Comparison of ENCODE assay signal across 6 cellular contexts in the genomic region with DNA sequence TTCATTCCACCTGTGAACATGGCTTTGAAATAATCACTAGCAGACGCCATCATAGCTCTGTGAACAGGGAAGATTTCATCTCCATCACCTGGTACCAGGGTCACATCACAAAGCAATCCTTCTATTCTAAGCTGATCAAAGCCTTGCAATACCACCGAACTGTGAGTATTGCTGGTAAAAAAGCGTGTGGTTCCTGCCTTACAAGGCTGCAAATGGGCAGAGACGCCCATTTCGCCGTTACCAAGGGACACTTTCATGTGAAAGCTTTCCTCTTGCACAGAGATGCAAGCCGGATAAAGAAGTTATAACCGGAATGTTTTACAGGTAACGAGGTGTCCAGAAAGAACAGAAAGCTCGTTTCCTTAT. TPM values are rescaled to one million over a fixed set of nuclear protein-coding genes. Genes with fewer than 3 reads are reported as not detected.
DNase-seq lines count a peak whose midpoint lies in the region; ATAC-seq and TF ChIP-seq lines count a peak whose summit lies in the region.

No MANE protein-coding gene starts in this region.

- peaks cover 3 to 21% of the 10 kb centered on the region in 2 donors for H3K36me3 Mint-ChIP-seq in stimulated activated naive B cell treated with anti-CD40 and anti-IgM and Interleukin-4, amounts not matched to agents 10 μg/mL and 1 μg/mL and 100 μg/mL, for 72 hours

- peak overlapping the region; percentile 93 to 97 (median 95) for H3K27ac ChIP-seq in esophagus squamous epithelium

- H3K9me3 ChIP-seq in esophagus squamous epithelium: no peaks in the 10 kb centered on the region

- intact Hi-C loops in esophagus squamous epithelium (cut with DNase I): no loop called here

- ATAC-seq in GM19467 (IDR thresholded peaks at IDR 0.05; ENCODE audit: unreplicated experiment): peak; percentile 14
- peak; percentile 6 to 15 for ATAC-seq in stimulated activated naive B cell treated with anti-CD40 and anti-IgM and Interleukin-4, amounts not matched to agents 10 μg/mL and 1 μg/mL and 100 μg/mL, for 72 hours (replicated peaks)

- no peak for TF ChIP-seq POLR2A in esophagus squamous epithelium (IDR thresholded peaks at IDR 0.05)

- H3K4me3 Mint-ChIP-seq in stimulated activated naive B cell treated with anti-CD40 and anti-IgM and Interleukin-4, amounts not matched to agents 10 μg/mL and 1 μg/mL and 100 μg/mL, for 72 hours: peak overlapping the region; percentile 86 to 88

- H3K9me3 Mint-ChIP-seq in stimulated activated naive B cell treated with anti-CD40 and anti-IgM and Interleukin-4, amounts not matched to agents 10 μg/mL and 1 μg/mL and 100 μg/mL, for 72 hours: no peaks in the 10 kb centered on the region

- 2 to 7% methylated on average over 9 to 10 of the region's 10 CpGs for WGBS in esophagus squamous epithelium, 2 donors

- H3K4me1 Mint-ChIP-seq in stimulated activated naive B cell treated with anti-CD40 and anti-IgM and Interleukin-4, amounts not matched to agents 10 μg/mL and 1 μg/mL and 100 μg/mL, for 72 hours: peaks cover 21 to 39% of the 10 kb centered on the region in 2 donors

- peaks cover 5 to 14% of the 10 kb centered on the region in 2 donors for H3K27me3 Mint-ChIP-seq in stimulated activated naive B cell treated with anti-CD40 and anti-IgM and Interleukin-4, amounts not matched to agents 10 μg/mL and 1 μg/mL and 100 μg/mL, for 72 hours

- peak overlapping the region; percentile 67 to 92 (median 71) for H3K4me3 ChIP-seq in esophagus squamous epithelium

- H3K4me1 ChIP-seq in esophagus squamous epithelium: peaks cover 13 to 56% (median 32%) of the 10 kb centered on the region in 3 donors

- H3K36me3 ChIP-seq in esophagus squamous epithelium: no peaks in the 10 kb centered on the region

- TF ChIP-seq CTCF in esophagus squamous epithelium (IDR thresholded peaks at IDR 0.05): no peak

- DNase-seq in LoVo (ENCODE audit: low spot score): peak; percentile 9
- no peak for DNase-seq in esophagus squamous epithelium (lab: John Stamatoyannopoulos, UW)
- DNase-seq in stimulated activated naive B cell treated with anti-CD40 and anti-IgM and Interleukin-4, amounts not matched to agents 10 μg/mL and 1 μg/mL and 100 μg/mL, for 72 hours: no peak
- no peak for DNase-seq in effector CD8-positive, alpha-beta T cell (lab: John Stamatoyannopoulos, UW)
- no peak for DNase-seq in CD1c-positive myeloid dendritic cell (ENCODE audit: extremely low spot score)

- peak overlapping the region; percentile 93 for H3K27ac Mint-ChIP-seq in stimulated activated naive B cell treated with anti-CD40 and anti-IgM and Interleukin-4, amounts not matched to agents 10 μg/mL and 1 μg/mL and 100 μg/mL, for 72 hours

- no peaks in the 10 kb centered on the region for H3K27me3 ChIP-seq in esophagus squamous epithelium

RNA-seq across cellular contexts. Expression of a gene that starts 0.6 kb away (rescaled TPM):
- 10 to 100 TPM in 3 of 4 donors, 1 to 10 TPM in 1; 6.6 to 21.2 (median 13.5) TPM for total RNA-seq in esophagus squamous epithelium

RNA-seq across cellular contexts. Expression of a gene that starts 16.1 kb away (rescaled TPM):
- total RNA-seq in esophagus squamous epithelium: not detected

RNA-seq across cellular contexts. Expression of a gene that starts 29.5 kb away (rescaled TPM):
- not detected for total RNA-seq in esophagus squamous epithelium

RNA-seq across cellular contexts. Expression of a gene that starts 33.3 kb away (rescaled TPM):
- total RNA-seq in esophagus squamous epithelium: not detected

RNA-seq across cellular contexts. Expression of a gene that starts 50.6 kb away (rescaled TPM):
- not detected for total RNA-seq in esophagus squamous epithelium
